ENCODE assay signal across 30 cellular contexts in genomic region chr1:147466543-147466942, GRCh38.
A peak's percentile ranks its signal among the peaks of the same experiment; 100 is the strongest.
DNase-seq lines count a peak whose midpoint lies in the region; ATAC-seq, FAIRE-seq and TF ChIP-seq lines count a peak whose summit lies in the region.
"Had no signal": no experiment of that assay in that cellular context is flagged by ENCODE, and none has a peak within 500 bp of the region (broad histone marks: within the 10 kb centered on the region; RNA-seq: fewer than 3 reads in every experiment).

No MANE protein-coding gene starts in this region.

- BruUV-seq in K562 (replicated peaks; lab: Mats Ljungman, UMichigan): no TSS peak

- H2AFZ ChIP-seq in K562 (ENCODE audit: low read depth, low read length): no peak overlapping the region

- no peaks in the 10 kb centered on the region for H3K36me3 ChIP-seq in HEK293 (ENCODE audit: control insufficient read depth in 2 of 2, insufficient read depth in 1 of 2, low read length in 2 of 2)
- H3K36me3 ChIP-seq in K562 (ENCODE audit: control insufficient read depth, insufficient read depth, low read length): no peaks in the 10 kb centered on the region
- no peaks in the 10 kb centered on the region for H3K36me3 ChIP-seq in tibial nerve
- H3K36me3 ChIP-seq: BE2C; BLaER1; BLaER1 treated with 17β-estradiol and CSF1 and Interleukin-3, amounts not matched to agents 10 nM and 100 nM had no signal

- peak; percentile 23 for FAIRE-seq in K562 (lab: Jason Lieb, UNC)
- FAIRE-seq: A204.1, A549 had no signal

- H3K9me3 ChIP-seq in HEK293 (ENCODE audit: control insufficient read depth, insufficient read depth, low read depth, low read length) (no peaks in the 10 kb centered on the region), K562 (replicated peaks; ENCODE audit: control insufficient read depth, insufficient read depth, low read depth, low read length) (no peaks in the 10 kb centered on the region), tibial nerve (peaks cover 0 to 16% (median 0%) of the 10 kb centered on the region in 4 donors)
- H3K9me3 ChIP-seq: A549, Caco-2 had no signal

- in situ Hi-C loops in K562 (cut with MboI): no loop called here

- no peak overlapping the region for H3K9ac ChIP-seq in K562 (ENCODE audit: insufficient read depth in 1 of 2, low read depth in 2 of 2, low read length in 2 of 2)
- H3K9ac ChIP-seq: BLaER1; BLaER1 treated with 17β-estradiol and CSF1 and Interleukin-3, amounts not matched to agents 10 nM and 100 nM had no signal

- H3K4me2 ChIP-seq in K562 (ENCODE audit: insufficient read depth, low read length): no peak overlapping the region
- H3K4me2 ChIP-seq: A549; BLaER1; BLaER1 treated with 17β-estradiol and CSF1 and Interleukin-3, amounts not matched to agents 10 nM and 100 nM had no signal

- no peaks in the 10 kb centered on the region for H3K79me2 ChIP-seq in K562 (ENCODE audit: control insufficient read depth, insufficient read depth, low read length)

- TF ChIP-seq RAD21 in K562 (CRISPR knock-in tag; conservative IDR thresholded peaks at IDR 0.05 in 1 of 2, IDR thresholded peaks at IDR 0.05 in 1 of 2): no peak

- H3K27me3 ChIP-seq in K562 (ENCODE audit: control insufficient read depth in 2 of 2, insufficient read depth in 2 of 2, low read length in 2 of 2): peaks cover 2 to 18% of the 10 kb centered on the region in 2 experiments; a peak in 1 of 5 replicates
- no peaks in the 10 kb centered on the region for H3K27me3 ChIP-seq in tibial nerve
- H3K27me3 ChIP-seq: BE2C; BLaER1; BLaER1 treated with 17β-estradiol and CSF1 and Interleukin-3, amounts not matched to agents 10 nM and 100 nM had no signal

- H3K27ac ChIP-seq in HEK293 (ENCODE audit: extremely low read depth, low read depth, low read length): no peak overlapping the region
- H3K27ac ChIP-seq in K562 (ENCODE audit: extremely low read depth, low read depth, low read length): no peak overlapping the region
- H3K27ac ChIP-seq in tibial nerve: no peak overlapping the region
- H3K27ac ChIP-seq: 22Rv1; A549; BLaER1; BLaER1 treated with 17β-estradiol and CSF1 and Interleukin-3, amounts not matched to agents 10 nM and 100 nM; C4-2B had no signal

- CTCF ChIA-PET in HEK293 (lab: Yijun Ruan, JAX) (no interaction called here), K562 (lab: Yijun Ruan, JAX; ENCODE audit: low intra/inter-chr PET ratio) (no interaction called here)

- no peaks in the 10 kb centered on the region for H3K4me1 ChIP-seq in HEK293 (ENCODE audit: control insufficient read depth, insufficient read depth, low read length)
- no peaks in the 10 kb centered on the region for H3K4me1 ChIP-seq in K562 (replicated peaks in 1 of 2; ENCODE audit: control insufficient read depth in 2 of 2, insufficient read depth in 2 of 2, low read length in 2 of 2)
- H3K4me1 ChIP-seq in tibial nerve: no peaks in the 10 kb centered on the region
- H3K4me1 ChIP-seq: A549; BE2C; BLaER1; BLaER1 treated with 17β-estradiol and CSF1 and Interleukin-3, amounts not matched to agents 10 nM and 100 nM; Caco-2 had no signal

- TF ChIP-seq CTCF in HEK293 (tag by site-specific recombination; IDR thresholded peaks at IDR 0.05) (no peak), K562 (IDR thresholded peaks at IDR 0.05 in 2 of 3, conservative IDR thresholded peaks at IDR 0.05 in 1 of 3; ENCODE audit: insufficient read depth in 2 of 3, low read depth in 1 of 3, low read length in 3 of 3) (no peak), tibial nerve (IDR thresholded peaks at IDR 0.05) (no peak)

- intact Hi-C loops in K562 (cut with micrococcal nuclease): no loop called here

- WGBS in K562 (ENCODE audit: insufficient coverage, low coverage, missing lambda C conversion rate): 0% methylated on average over 3 of the region's 3 CpGs
- WGBS in tibial nerve, 2 donors: 39 to 54% methylated on average over 3 of the region's 3 CpGs

- no peaks in the 10 kb centered on the region for H4K20me1 ChIP-seq in K562 (replicated peaks; ENCODE audit: control insufficient read depth, insufficient read depth, low read length)
- H4K20me1 ChIP-seq: BLaER1; BLaER1 treated with 17β-estradiol and CSF1 and Interleukin-3, amounts not matched to agents 10 nM and 100 nM had no signal

- no peak for DNase-seq in K562 (ENCODE audit: extremely low read depth in 1 of 4, low spot score in 3 of 4)
- DNase-seq in tibial nerve (ENCODE audit: low spot score in 2 of 2): no peak
- DNase-seq in D341Med (ENCODE audit: low spot score): no peak
- DNase-seq: 8988T; ACHN; AML-193; BE2C; C1 segment of cervical spinal cord; Caco-2; Calu3; CD4-positive, alpha-beta memory T cell; CD4-positive, alpha-beta T cell; CD4-positive, CD25-positive, alpha-beta regulatory T cell; CD8-positive, alpha-beta memory T cell; CD8-positive, alpha-beta T cell; COR-L47; DMS 273 treated with DMSO at 0.1 percent for 48 hours; DMS153; DMS53; DMS79; DMS79 treated with DMSO at 0.1 percent for 48 hours; DND-41; EL had no signal

- TF ChIP-seq EP300 in K562 (IDR thresholded peaks at IDR 0.05; ENCODE audit: low read length) (no peak), tibial nerve (IDR thresholded peaks at IDR 0.05) (no peak)

- TF ChIP-seq POLR2A in K562 (conservative IDR thresholded peaks at IDR 0.05): no peak
- no peak for TF ChIP-seq POLR2A in tibial nerve (IDR thresholded peaks at IDR 0.05)

- H3K4me3 ChIP-seq in HEK293 (ENCODE audit: low read depth, low read length) (no peak overlapping the region), K562 (no peak overlapping the region), tibial nerve (no peak overlapping the region)
- H3K4me3 ChIP-seq: A549; BLaER1; BLaER1 treated with 17β-estradiol and CSF1 and Interleukin-3, amounts not matched to agents 10 nM and 100 nM had no signal

- ATAC-seq in K562: no peak
- ATAC-seq: A549; CD8-positive, alpha-beta T cell had no signal

- POLR2A ChIA-PET in HEK293 (lab: Yijun Ruan, JAX): no interaction called here
- POLR2A ChIA-PET in K562 (lab: Yijun Ruan, JAX): no interaction called here

- no peaks in the 10 kb centered on the region for H3K9me1 ChIP-seq in K562 (ENCODE audit: control insufficient read depth, insufficient read depth, low read length)

TF ChIP-seq in HEK293, 187 proteins besides CTCF, POLR2A, EP300 and RAD21:
- no peak for TF ChIP-seq ZNF433 (tag by site-specific recombination; IDR thresholded peaks at IDR 0.05; ENCODE audit: low read depth)
- no peak for TF ChIP-seq ZNF521 (tag by site-specific recombination; IDR thresholded peaks at IDR 0.05)
- TF ChIP-seq ZNF350 (tag by site-specific recombination; IDR thresholded peaks at IDR 0.05): no peak
- no peak for TF ChIP-seq ZNF404 (tag by site-specific recombination; IDR thresholded peaks at IDR 0.05)
- TF ChIP-seq TRIM28 (IDR thresholded peaks at IDR 0.05; ENCODE audit: borderline replicate concordance, low read length): peak; percentile 85; the same call in 1 of the 2 replicates
- peak; percentile 98 for TF ChIP-seq SETDB1 (IDR thresholded peaks at IDR 0.05; ENCODE audit: insufficient read length, low read length)

TF ChIP-seq in K562, 482 proteins besides CTCF, POLR2A, EP300 and RAD21:
- TF ChIP-seq IRF1 (CRISPR knock-in tag; IDR thresholded peaks at IDR 0.05; ENCODE audit: borderline replicate concordance): no peak
- TF ChIP-seq TAF15 (IDR thresholded peaks at IDR 0.05; ENCODE audit: low read depth, low read length): no peak
- no peak for TF ChIP-seq ARID2 (IDR thresholded peaks at IDR 0.05)
- no peak for TF ChIP-seq ZKSCAN3 (CRISPR knock-in tag; IDR thresholded peaks at IDR 0.05)
- TF ChIP-seq NUFIP1 (IDR thresholded peaks at IDR 0.05; ENCODE audit: partially characterized antibody): no peak
- TF ChIP-seq ZNF232 (CRISPR knock-in tag; IDR thresholded peaks at IDR 0.05): no peak
- TF ChIP-seq TGIF2 (CRISPR knock-in tag; IDR thresholded peaks at IDR 0.05): no peak
- no peak for TF ChIP-seq HDAC1 (IDR thresholded peaks at IDR 0.05)

Comparison
In these comparisons a context has a peak if more than half of its experiments do, and no peak if none do; other contexts are left out.
1. Of the 44 proteins assayed by ChIP-seq in both K562 and HEK293: peak only in K562: none; only in HEK293: SETDB1 and TRIM28; in both: none; in neither: 42.